In the genomic region with DNA sequence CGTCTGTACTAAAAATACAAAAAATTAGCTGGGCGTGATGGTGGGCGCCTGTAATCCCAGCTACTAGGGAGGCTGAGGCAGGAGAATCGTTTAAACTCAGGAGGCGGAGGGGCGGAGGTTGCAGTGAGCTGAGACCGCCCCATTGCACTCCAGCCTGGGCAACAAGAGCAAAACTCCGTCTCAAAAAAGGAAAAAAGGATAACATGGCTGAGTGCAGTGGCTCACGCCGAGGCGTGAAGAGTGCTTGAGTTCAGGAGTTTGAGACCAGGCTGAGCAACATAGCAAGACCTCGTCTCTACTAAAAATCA, we compare ENCODE assay signal across 7 cellular contexts. TPM values are rescaled to one million over a fixed set of nuclear protein-coding genes. Genes with fewer than 3 reads are reported as not detected.
DNase-seq lines count a peak whose midpoint lies in the region; ATAC-seq, FAIRE-seq and TF ChIP-seq lines count a peak whose summit lies in the region.
"Not testable (repeated sequence)": the region's sequence is repeated elsewhere in the genome, so short reads cannot be mapped to it uniquely, and the experiment has no call there.
"Had no signal": no experiment of that assay in that cellular context is flagged by ENCODE, and none has a peak within 500 bp of the region (broad histone marks: within the 10 kb centered on the region; RNA-seq: fewer than 3 reads in every experiment).

No MANE protein-coding gene starts in this region.

- not testable (repeated sequence) for H2AK5ac ChIP-seq in H1 (ENCODE audit: low read depth, low read length)

- H3K27me3 Mint-ChIP-seq in Calu3 (ENCODE audit: unreplicated experiment); T-helper 1 cell treated with Interleukin-12 subunit alpha and Interleukin-12 subunit beta and Interleukin-4 antibody, amounts not matched to agents 30 μg/mL and 1 μg/mL, for 36 hours (ENCODE audit: low read depth); activated T-helper 17 cell treated with anti-CD3 and anti-CD28 coated beads, Interleukin-2, amount 50 U/mL, for 72 hours; naive thymus-derived CD8-positive, alpha-beta T cell: not testable (repeated sequence)

- CTCF ChIA-PET in Calu3 (lab: Charles Lee) (interaction anchor here (0.5 to 0.8 kb wide), 3 partner anchors 12 to 1920 kb away, joined by 3 to 7 read pairs (median 3); no protein-coding TSS in a partner anchor), H1 (lab: Charles Lee; ENCODE audit: partially characterized antibody) (interaction anchor here (0.5 to 8.0 kb wide), 12 partner anchors 9 to 912 kb away, joined by 3 to 122 read pairs (median 5); partner anchors contain the start of genes TMC6 and TMC8)

- H4K91ac ChIP-seq in H1 (replicated peaks; ENCODE audit: insufficient read length, low read length), result not testable (repeated sequence)

- H3K27me3 ChIP-seq in H1 (replicated peaks in 1 of 4; ENCODE audit: control insufficient read depth in 3 of 4, extremely low read depth in 1 of 4, insufficient read depth in 3 of 4, low read length in 3 of 4); upper lobe of left lung: not testable (repeated sequence)

- not testable (repeated sequence) for H3K79me1 ChIP-seq in H1 (ENCODE audit: low read depth, low read length)

- peaks cover 41% of the 10 kb centered on the region for H3K36me3 Mint-ChIP-seq in Calu3 (ENCODE audit: insufficient read depth, unreplicated experiment)
- H3K36me3 Mint-ChIP-seq in T-helper 1 cell treated with Interleukin-12 subunit alpha and Interleukin-12 subunit beta and Interleukin-4 antibody, amounts not matched to agents 30 μg/mL and 1 μg/mL, for 36 hours (ENCODE audit: low read depth), result peaks cover 40% of the 10 kb centered on the region
- H3K36me3 Mint-ChIP-seq in activated T-helper 17 cell treated with anti-CD3 and anti-CD28 coated beads, Interleukin-2, amount 50 U/mL, for 72 hours (ENCODE audit: low read depth), result peaks cover 67% of the 10 kb centered on the region
- peaks cover 0 to 54% (median 14%) of the 10 kb centered on the region in 3 donors for H3K36me3 Mint-ChIP-seq in naive thymus-derived CD8-positive, alpha-beta T cell

- not testable (repeated sequence) for H4K20me1 ChIP-seq in H1 (replicated peaks in 1 of 2; ENCODE audit: control insufficient read depth in 1 of 2, insufficient read depth in 2 of 2, low read length in 2 of 2)

- H3K36me3 ChIP-seq in H1 (ENCODE audit: control insufficient read depth in 2 of 4, insufficient read depth in 4 of 4, low read length in 3 of 4); upper lobe of left lung: not testable (repeated sequence)

- not testable (repeated sequence) for H4K8ac ChIP-seq in H1 (ENCODE audit: extremely low read depth, insufficient read depth, low read length)

- not testable (repeated sequence) for TF ChIP-seq CTCF in Calu3 (IDR thresholded peaks at IDR 0.05; ENCODE audit: unreplicated experiment); H1 (IDR thresholded peaks at IDR 0.05; ENCODE audit: control extremely low read depth in 1 of 3, insufficient read depth in 1 of 3, low read depth in 1 of 3, low read length in 3 of 3)
- peak in 1 of 6 experiments; percentile 5 for TF ChIP-seq CTCF in upper lobe of left lung (IDR thresholded peaks at IDR 0.05)

- FAIRE-seq in H1 (lab: Jason Lieb, UNC), result not testable (repeated sequence)

- not testable (repeated sequence) for TF ChIP-seq POLR2A in H1 (IDR thresholded peaks at IDR 0.05; ENCODE audit: control extremely low read depth in 1 of 2, low read depth in 2 of 2, low read length in 2 of 2); upper lobe of left lung (IDR thresholded peaks at IDR 0.05)

- not testable (repeated sequence) for H3K18ac ChIP-seq in H1 (ENCODE audit: extremely low read depth, low read length)

- not testable (repeated sequence) for H3K4ac ChIP-seq in H1 (replicated peaks; ENCODE audit: insufficient read length, low read depth, low read length)

- peak overlapping the region in 1 of 2 experiments; percentile 49; a peak in 3 of 4 replicates for H3K4me2 ChIP-seq in H1 (ENCODE audit: insufficient read depth in 1 of 2, low read depth in 2 of 2, low read length in 2 of 2)

- not testable (repeated sequence) for H3K4me3 ChIP-seq in H1 (ENCODE audit: extremely low read depth in 1 of 4, insufficient read depth in 2 of 4, low read depth in 3 of 4, low read length in 4 of 4); upper lobe of left lung

- H2BK15ac ChIP-seq in H1 (ENCODE audit: low read length), result not testable (repeated sequence)

- not testable (repeated sequence) for DNase-seq in Calu3; H1 (ENCODE audit: low read depth in 1 of 2, low spot score in 2 of 2); naive thymus-derived CD8-positive, alpha-beta T cell; upper lobe of left lung

- H3K56ac ChIP-seq in H1 (replicated peaks; ENCODE audit: insufficient read length, low read depth, low read length), result not testable (repeated sequence)

- H3K4me3 Mint-ChIP-seq in Calu3 (ENCODE audit: low read depth, unreplicated experiment), result peak overlapping the region; percentile 37
- H3K4me3 Mint-ChIP-seq in T-helper 1 cell treated with Interleukin-12 subunit alpha and Interleukin-12 subunit beta and Interleukin-4 antibody, amounts not matched to agents 30 μg/mL and 1 μg/mL, for 36 hours, result not testable (repeated sequence)
- peak overlapping the region; percentile 63 for H3K4me3 Mint-ChIP-seq in activated T-helper 17 cell treated with anti-CD3 and anti-CD28 coated beads, Interleukin-2, amount 50 U/mL, for 72 hours
- H3K4me3 Mint-ChIP-seq in naive thymus-derived CD8-positive, alpha-beta T cell, result peak overlapping the region in 9 of 10 donors; percentile 55 to 78 (median 69)

- not testable (repeated sequence) for H2BK12ac ChIP-seq in H1 (ENCODE audit: low read depth, low read length)

- TF ChIP-seq EP300 in H1 (IDR thresholded peaks at IDR 0.05; ENCODE audit: borderline replicate concordance in 1 of 2, low read depth in 2 of 2, low read length in 2 of 2); upper lobe of left lung (IDR thresholded peaks at IDR 0.05): not testable (repeated sequence)

- H3K4me1 ChIP-seq in H1 (replicated peaks in 1 of 4; ENCODE audit: control insufficient read depth in 3 of 4, insufficient read depth in 4 of 4, low read length in 3 of 4), result not testable (repeated sequence)
- peaks cover 33 to 62% (median 46%) of the 10 kb centered on the region in 4 donors for H3K4me1 ChIP-seq in upper lobe of left lung

- not testable (repeated sequence) for H3K9ac ChIP-seq in H1 (replicated peaks in 1 of 4; ENCODE audit: extremely low read depth in 1 of 4, low read depth in 3 of 4, low read length in 3 of 4)

- POLR2A ChIA-PET in H1 (lab: Charles Lee; ENCODE audit: partially characterized antibody), result interaction anchor here (1.1 to 6.2 kb wide), 4 partner anchors 12 to 31 kb away, joined by 3 to 40 read pairs (median 11); partner anchors contain the start of gene TMC6
- POLR2A ChIA-PET in naive thymus-derived CD8-positive, alpha-beta T cell (lab: Charles Lee), result interaction anchor here (0.6 to 30.2 kb wide), 10 partner anchors 10 to 182 kb away, joined by 3 to 1112 read pairs (median 7); partner anchors contain the start of genes TMC6, TMC8 and TNRC6C

- H2AFZ ChIP-seq in H1 (ENCODE audit: low read length), result peak overlapping the region; percentile 57; the same call in 1 of the 2 replicates

- not testable (repeated sequence) for H4K5ac ChIP-seq in H1 (ENCODE audit: insufficient read length, low read depth, low read length)

- WGBS in H1 (ENCODE audit: extremely low coverage in 1 of 2, insufficient coverage in 1 of 2, insufficient read length in 1 of 2, insufficient replicate concordance in 2 of 2, low coverage in 1 of 2, low lambda C conversion rate in 2 of 2, missing lambda C conversion rate in 1 of 2), 2 experiments, result 82% methylated on average over 12 of the region's 12 CpGs; no CpG with 5 or more reads in 1 of the 2 experiments
- 73 to 81% methylated on average over 12 of the region's 12 CpGs for WGBS in upper lobe of left lung, 2 donors

- not testable (repeated sequence) for H3K23me2 ChIP-seq in H1 (ENCODE audit: low read depth, low read length)

- H2BK20ac ChIP-seq in H1 (ENCODE audit: low read length), result not testable (repeated sequence)

- H3K79me2 ChIP-seq in H1 (ENCODE audit: control insufficient read depth in 1 of 2, insufficient read depth in 2 of 2, low read length in 2 of 2), result not testable (repeated sequence)

- H3K27ac Mint-ChIP-seq in Calu3 (ENCODE audit: unreplicated experiment), result peak overlapping the region; percentile 30
- H3K27ac Mint-ChIP-seq in T-helper 1 cell treated with Interleukin-12 subunit alpha and Interleukin-12 subunit beta and Interleukin-4 antibody, amounts not matched to agents 30 μg/mL and 1 μg/mL, for 36 hours, result peak overlapping the region; percentile 68
- peak overlapping the region; percentile 73 for H3K27ac Mint-ChIP-seq in activated T-helper 17 cell treated with anti-CD3 and anti-CD28 coated beads, Interleukin-2, amount 50 U/mL, for 72 hours
- peak overlapping the region; percentile 79 to 97 (median 93) for H3K27ac Mint-ChIP-seq in naive thymus-derived CD8-positive, alpha-beta T cell

- intact Hi-C loops in Calu3 (cut with micrococcal nuclease; ENCODE audit: unreplicated experiment), result not testable (repeated sequence)

- H3K9me3 Mint-ChIP-seq in Calu3 (ENCODE audit: low read depth, unreplicated experiment); T-helper 1 cell treated with Interleukin-12 subunit alpha and Interleukin-12 subunit beta and Interleukin-4 antibody, amounts not matched to agents 30 μg/mL and 1 μg/mL, for 36 hours; activated T-helper 17 cell treated with anti-CD3 and anti-CD28 coated beads, Interleukin-2, amount 50 U/mL, for 72 hours; naive thymus-derived CD8-positive, alpha-beta T cell: not testable (repeated sequence)

- BruUV-seq in Calu3 (replicated peaks; lab: Mats Ljungman, UMichigan), result not testable (repeated sequence)

- not testable (repeated sequence) for H3K23ac ChIP-seq in H1 (ENCODE audit: insufficient read length)

- H3K9me3 ChIP-seq in H1 (ENCODE audit: insufficient read depth in 2 of 2, low read depth in 1 of 2, low read length in 1 of 2); upper lobe of left lung: not testable (repeated sequence)

- peaks cover 72% of the 10 kb centered on the region for H3K4me1 Mint-ChIP-seq in Calu3 (ENCODE audit: low read depth, unreplicated experiment)
- H3K4me1 Mint-ChIP-seq in T-helper 1 cell treated with Interleukin-12 subunit alpha and Interleukin-12 subunit beta and Interleukin-4 antibody, amounts not matched to agents 30 μg/mL and 1 μg/mL, for 36 hours (ENCODE audit: low read depth), result peaks cover 40% of the 10 kb centered on the region
- H3K4me1 Mint-ChIP-seq in activated T-helper 17 cell treated with anti-CD3 and anti-CD28 coated beads, Interleukin-2, amount 50 U/mL, for 72 hours, result peaks cover 21% of the 10 kb centered on the region
- H3K4me1 Mint-ChIP-seq in naive thymus-derived CD8-positive, alpha-beta T cell, result peaks cover 42 to 92% (median 86%) of the 10 kb centered on the region in 4 donors

- H2BK5ac ChIP-seq in H1 (ENCODE audit: low read depth, low read length), result peak overlapping the region; percentile 32; the same call in 1 of the 2 replicates

- H3K27ac ChIP-seq in H1 (ENCODE audit: low read depth, low read length), result not testable (repeated sequence)
- peak overlapping the region; percentile 61 to 81 (median 74) for H3K27ac ChIP-seq in upper lobe of left lung

- not testable (repeated sequence) for H2BK120ac ChIP-seq in H1 (replicated peaks; ENCODE audit: low read depth, low read length)

- TF ChIP-seq RAD21 in H1 (IDR thresholded peaks at IDR 0.05 in 1 of 2, conservative IDR thresholded peaks at IDR 0.05 in 1 of 2; ENCODE audit: low read depth in 2 of 2, low read length in 2 of 2), result not testable (repeated sequence)

- ATAC-seq in activated T-helper 17 cell treated with anti-CD3 and anti-CD28 coated beads, Interleukin-2, amount 50 U/mL, for 72 hours (replicated peaks); naive thymus-derived CD8-positive, alpha-beta T cell; upper lobe of left lung (ENCODE audit: low FRiP score in 2 of 2): not testable (repeated sequence)

- H3K14ac ChIP-seq in H1 (ENCODE audit: insufficient read length), result not testable (repeated sequence)

RNA-seq across cellular contexts. Expression of gene C17orf99, which starts 6.4 kb away (rescaled TPM):
- total RNA-seq in Calu3 (2022), result not detected in 2 replicates
- total RNA-seq in activated T-helper 17 cell treated with anti-CD3 and anti-CD28 coated beads, Interleukin-2, amount 50 U/mL, for 72 hours, result under 1 TPM; 0.67 to 0.82 TPM
- not detected in 2 replicates for total RNA-seq in H1 (2021; fragmentation: NEBNext Ultra II Directional; extraction: Animal tissue kit (Norgen Biotek cat#: 25700))
- not detected in 2 replicates for polyA plus RNA-seq in H1 (2011; rRNA removed)
- polyA plus RNA-seq in H1 (2011; cell fraction: cytosol; rRNA removed), result not detected
- not detected for polyA plus RNA-seq in H1 (2011; cell fraction: nucleus; rRNA removed)
- not detected in 4 replicates for polyA plus RNA-seq in H1 (2012, experiment 1 of 2)
- polyA plus RNA-seq in H1 (2012, experiment 2 of 2), result not detected
- not detected for polyA plus RNA-seq in H1 (2013, experiment 1 of 2)
- not detected for polyA plus RNA-seq in H1 (2013, experiment 2 of 2)
- not detected in 2 replicates for polyA minus RNA-seq in H1 (2011; rRNA and poly(A)+ RNA removed)
- not detected for polyA minus RNA-seq in H1 (2011; cell fraction: cytosol; rRNA and poly(A)+ RNA removed)
- polyA minus RNA-seq in H1 (2011; cell fraction: nucleus; rRNA and poly(A)+ RNA removed), result not detected
- under 1 TPM in 1 of 2 experiments, not detected in 1; 0.60 TPM for total RNA-seq in naive thymus-derived CD8-positive, alpha-beta T cell
- not detected for polyA plus RNA-seq in naive thymus-derived CD8-positive, alpha-beta T cell
- 1 to 10 TPM in 1 of 6 donors, under 1 TPM in 2, not detected in 3; 0.46 to 1.1 (median 0.54) TPM for total RNA-seq in upper lobe of left lung
- total RNA-seq: left ventricle myocardium inferior had no signal

RNA-seq across cellular contexts. Expression of gene TMC8, which starts 9.2 kb away (rescaled TPM):
- 1.1 and 2.1 TPM in 2 replicates for total RNA-seq in Calu3 (2022)
- total RNA-seq in activated T-helper 17 cell treated with anti-CD3 and anti-CD28 coated beads, Interleukin-2, amount 50 U/mL, for 72 hours, result 100 to 1,000 TPM; 126 to 250 TPM
- total RNA-seq in H1 (2021; fragmentation: NEBNext Ultra II Directional; extraction: Animal tissue kit (Norgen Biotek cat#: 25700)), result 2.0 and 2.8 TPM in 2 replicates
- polyA plus RNA-seq in H1 (2011; rRNA removed), result 1.00 and 3.0 TPM in 2 replicates
- polyA plus RNA-seq in H1 (2011; cell fraction: cytosol; rRNA removed), result 0.83 TPM
- 5.4 TPM for polyA plus RNA-seq in H1 (2011; cell fraction: nucleus; rRNA removed)
- polyA plus RNA-seq in H1 (2012, experiment 1 of 2), result 1.2 to 3.1 TPM (median 1.6 TPM) in 4 replicates
- polyA plus RNA-seq in H1 (2012, experiment 2 of 2), result 0.49 TPM
- polyA plus RNA-seq in H1 (2013, experiment 1 of 2), result 2.3 TPM
- polyA plus RNA-seq in H1 (2013, experiment 2 of 2), result 2.6 TPM
- 0.83 and 2.0 TPM in 2 replicates for polyA minus RNA-seq in H1 (2011; rRNA and poly(A)+ RNA removed)
- not detected for polyA minus RNA-seq in H1 (2011; cell fraction: cytosol; rRNA and poly(A)+ RNA removed)
- polyA minus RNA-seq in H1 (2011; cell fraction: nucleus; rRNA and poly(A)+ RNA removed), result 2.7 TPM
- total RNA-seq in naive thymus-derived CD8-positive, alpha-beta T cell, result 100 to 1,000 TPM; 367 to 370 TPM
- 100 to 1,000 TPM in 1 of 3 donors, 10 to 100 TPM in 2; 62.5 to 141 (median 72.9) TPM for polyA plus RNA-seq in naive thymus-derived CD8-positive, alpha-beta T cell
- 10 to 100 TPM; 10.8 to 65.0 (median 33.8) TPM for total RNA-seq in upper lobe of left lung

RNA-seq across cellular contexts. Expression of gene TMC6, which starts 11.3 kb away (rescaled TPM):
- total RNA-seq in Calu3 (2022) (116 and 133 TPM in 2 replicates), upper lobe of left lung (100 to 1,000 TPM in 5 of 6 donors, 10 to 100 TPM in 1; 51.4 to 216 (median 195) TPM)
- total RNA-seq in activated T-helper 17 cell treated with anti-CD3 and anti-CD28 coated beads, Interleukin-2, amount 50 U/mL, for 72 hours, result 100 to 1,000 TPM; 165 to 351 TPM
- total RNA-seq in H1 (2021; fragmentation: NEBNext Ultra II Directional; extraction: Animal tissue kit (Norgen Biotek cat#: 25700)), result 73.1 and 77.6 TPM in 2 replicates
- 39.4 and 60.4 TPM in 2 replicates for polyA plus RNA-seq in H1 (2011; rRNA removed)
- polyA plus RNA-seq in H1 (2011; cell fraction: cytosol; rRNA removed), result 44.5 TPM
- polyA plus RNA-seq in H1 (2011; cell fraction: nucleus; rRNA removed), result 199 TPM
- 27.4 to 67.3 TPM (median 60.1 TPM) in 4 replicates for polyA plus RNA-seq in H1 (2012, experiment 1 of 2)
- 36.6 TPM for polyA plus RNA-seq in H1 (2012, experiment 2 of 2)
- polyA plus RNA-seq in H1 (2013, experiment 1 of 2), result 74.5 TPM
- 73.3 TPM for polyA plus RNA-seq in H1 (2013, experiment 2 of 2)
- polyA minus RNA-seq in H1 (2011; rRNA and poly(A)+ RNA removed), result 17.7 and 21.2 TPM in 2 replicates
- polyA minus RNA-seq in H1 (2011; cell fraction: cytosol; rRNA and poly(A)+ RNA removed), result 35.7 TPM
- polyA minus RNA-seq in H1 (2011; cell fraction: nucleus; rRNA and poly(A)+ RNA removed), result 49.9 TPM
- total RNA-seq in naive thymus-derived CD8-positive, alpha-beta T cell, result 100 to 1,000 TPM; 809 to 819 TPM
- polyA plus RNA-seq in naive thymus-derived CD8-positive, alpha-beta T cell, result 100 to 1,000 TPM; 186 to 253 (median 209) TPM

RNA-seq across cellular contexts. Expression of gene SYNGR2, which starts 28.6 kb away (rescaled TPM):
- total RNA-seq in Calu3 (2022), result 204 and 229 TPM in 2 replicates
- 100 to 1,000 TPM in 1 of 2 donors, 10 to 100 TPM in 1; 90.4 to 118 TPM for total RNA-seq in activated T-helper 17 cell treated with anti-CD3 and anti-CD28 coated beads, Interleukin-2, amount 50 U/mL, for 72 hours
- total RNA-seq in H1 (2021; fragmentation: NEBNext Ultra II Directional; extraction: Animal tissue kit (Norgen Biotek cat#: 25700)), result 48.4 and 50.0 TPM in 2 replicates
- polyA plus RNA-seq in H1 (2011; rRNA removed), result 139 and 209 TPM in 2 replicates
- polyA plus RNA-seq in H1 (2011; cell fraction: cytosol; rRNA removed), result 92.9 TPM
- 102 TPM for polyA plus RNA-seq in H1 (2011; cell fraction: nucleus; rRNA removed)
- 32.5 to 57.4 TPM (median 51.2 TPM) in 4 replicates for polyA plus RNA-seq in H1 (2012, experiment 1 of 2)
- 37.5 TPM for polyA plus RNA-seq in H1 (2012, experiment 2 of 2)
- 42.0 TPM for polyA plus RNA-seq in H1 (2013, experiment 1 of 2)
- 51.5 TPM for polyA plus RNA-seq in H1 (2013, experiment 2 of 2)
- polyA minus RNA-seq in H1 (2011; rRNA and poly(A)+ RNA removed), result 53.5 and 79.1 TPM in 2 replicates
- polyA minus RNA-seq in H1 (2011; cell fraction: cytosol; rRNA and poly(A)+ RNA removed), result 28.6 TPM
- polyA minus RNA-seq in H1 (2011; cell fraction: nucleus; rRNA and poly(A)+ RNA removed), result 27.7 TPM
- 10 to 100 TPM; 58.1 to 66.6 TPM for total RNA-seq in naive thymus-derived CD8-positive, alpha-beta T cell
- polyA plus RNA-seq in naive thymus-derived CD8-positive, alpha-beta T cell, result 100 to 1,000 TPM in 1 of 3 donors, 10 to 100 TPM in 2; 88.4 to 108 (median 92.1) TPM
- total RNA-seq in upper lobe of left lung, result 100 to 1,000 TPM; 110 to 265 (median 179) TPM

RNA-seq across cellular contexts. Expression of gene TK1, which starts 47.0 kb away (rescaled TPM):
- total RNA-seq in Calu3 (2022) (89.7 and 95.3 TPM in 2 replicates), upper lobe of left lung (10 to 100 TPM in 3 of 6 donors, 1 to 10 TPM in 3; 2.8 to 16.0 (median 9.0) TPM)
- 100 to 1,000 TPM; 149 to 181 TPM for total RNA-seq in activated T-helper 17 cell treated with anti-CD3 and anti-CD28 coated beads, Interleukin-2, amount 50 U/mL, for 72 hours
- 66.9 and 76.5 TPM in 2 replicates for total RNA-seq in H1 (2021; fragmentation: NEBNext Ultra II Directional; extraction: Animal tissue kit (Norgen Biotek cat#: 25700))
- polyA plus RNA-seq in H1 (2011; rRNA removed), result 147 and 170 TPM in 2 replicates
- 150 TPM for polyA plus RNA-seq in H1 (2011; cell fraction: cytosol; rRNA removed)
- 168 TPM for polyA plus RNA-seq in H1 (2011; cell fraction: nucleus; rRNA removed)
- polyA plus RNA-seq in H1 (2012, experiment 1 of 2), result 50.8 to 96.9 TPM (median 88.1 TPM) in 4 replicates
- polyA plus RNA-seq in H1 (2012, experiment 2 of 2), result 148 TPM
- 57.7 TPM for polyA plus RNA-seq in H1 (2013, experiment 1 of 2)
- 54.1 TPM for polyA plus RNA-seq in H1 (2013, experiment 2 of 2)
- 110 and 113 TPM in 2 replicates for polyA minus RNA-seq in H1 (2011; rRNA and poly(A)+ RNA removed)
- 54.3 TPM for polyA minus RNA-seq in H1 (2011; cell fraction: cytosol; rRNA and poly(A)+ RNA removed)
- polyA minus RNA-seq in H1 (2011; cell fraction: nucleus; rRNA and poly(A)+ RNA removed), result 42.3 TPM
- total RNA-seq in naive thymus-derived CD8-positive, alpha-beta T cell, result not detected
- 1 to 10 TPM in 1 of 3 donors, under 1 TPM in 1, not detected in 1; 0.18 to 1.1 TPM for polyA plus RNA-seq in naive thymus-derived CD8-positive, alpha-beta T cell

Comparison
In these comparisons a context has a peak if more than half of its experiments do, and no peak if none do; other contexts are left out.
1. H3K27ac Mint-ChIP-seq: peak in every context shown above with its lines; median percentile 93 in naive thymus-derived CD8-positive, alpha-beta T cell; 73 in activated T-helper 17 cell treated with anti-CD3 and anti-CD28 coated beads, Interleukin-2, amount 50 U/mL, for 72 hours; 68 in T-helper 1 cell treated with Interleukin-12 subunit alpha and Interleukin-12 subunit beta and Interleukin-4 antibody, amounts not matched to agents 30 μg/mL and 1 μg/mL, for 36 hours; 30 in Calu3.